ENCODE assay signal across 8 cellular contexts in genomic region chr16:57999971-58000705, GRCh38. TPM values are rescaled to one million over a fixed set of nuclear protein-coding genes. Genes with fewer than 3 reads are reported as not detected.
DNase-seq lines count a peak whose midpoint lies in the region; ATAC-seq and TF ChIP-seq lines count a peak whose summit lies in the region.

Gene ZNF319 (minus strand): TSS chr16:58000672. CDS start chr16:57998265, 2,407 bp downstream.

- no peaks in the 10 kb centered on the region for H3K27me3 ChIP-seq in SJSA1 (replicated peaks)
- no peaks in the 10 kb centered on the region for H3K27me3 ChIP-seq in ectodermal cell (ENCODE audit: control insufficient read depth, insufficient read depth, low read length, poor library complexity, severe bottlenecking)
- no peaks in the 10 kb centered on the region for H3K27me3 ChIP-seq in uterus

- peak within 1 kb of the TSS; percentile 96 for H3K4me3 Mint-ChIP-seq in activated CD4-positive, alpha-beta T cell treated with anti-CD3 and anti-CD28 coated beads, Interleukin-2, amount 10 ng/mL, durations not matched to agents 24 days and 14 days

- peak in 1 of 2 donors; percentile 28 for TF ChIP-seq POLR2A in uterus (IDR thresholded peaks at IDR 0.05)

- ATAC-seq in HG02840 (IDR thresholded peaks at IDR 0.05; ENCODE audit: low FRiP score, unreplicated experiment): peak; percentile 19

- peak within 1 kb of the TSS; percentile 89 for H3K4me3 ChIP-seq in SJSA1
- peak within 1 kb of the TSS; percentile 78 for H3K4me3 ChIP-seq in ectodermal cell (ENCODE audit: insufficient read depth, low read depth, low read length)
- peak within 1 kb of the TSS; percentile 52 to 60 for H3K4me3 ChIP-seq in uterus

- H3K27ac ChIP-seq in SJSA1 (peak within 1 kb of the TSS; percentile 60), ectodermal cell (ENCODE audit: insufficient read depth, low read depth, low read length, poor library complexity, severe bottlenecking) (no peak within 1 kb of the TSS), uterus (peak within 1 kb of the TSS; percentile 87)

- H3K9me3 ChIP-seq in SJSA1 (replicated peaks): no peaks in the 10 kb centered on the region
- H3K9me3 ChIP-seq in ectodermal cell (ENCODE audit: control insufficient read depth, low read length): no peaks in the 10 kb centered on the region
- H3K9me3 ChIP-seq in uterus: no peaks in the 10 kb centered on the region

- intact Hi-C loops in activated CD4-positive, alpha-beta T cell treated with anti-CD3 and anti-CD28 coated beads, Interleukin-2, amount 10 ng/mL, durations not matched to agents 24 days and 14 days (cut with micrococcal nuclease): loop anchor here (1.0 to 5.0 kb wide), 6 partner anchors 101 to 265 kb away; partner anchors contain the start of genes CFAP20 and KATNB1
- intact Hi-C loops in uterus (cut with DNase I; ENCODE audit: low total_unique reads): loop anchor here (5.0 kb wide), 2 partner anchors 98 to 243 kb away; no protein-coding TSS in a partner anchor

- TF ChIP-seq CTCF in uterus (IDR thresholded peaks at IDR 0.05): no peak

- peaks cover 64% of the 10 kb centered on the region for H3K36me3 ChIP-seq in SJSA1
- peaks cover 7% of the 10 kb centered on the region for H3K36me3 ChIP-seq in ectodermal cell (ENCODE audit: control insufficient read depth, insufficient read depth, low read length)
- H3K36me3 ChIP-seq in uterus: no peaks in the 10 kb centered on the region

- no peaks in the 10 kb centered on the region for H3K27me3 Mint-ChIP-seq in activated CD4-positive, alpha-beta T cell treated with anti-CD3 and anti-CD28 coated beads, Interleukin-2, amount 10 ng/mL, durations not matched to agents 24 days and 14 days

- H3K36me3 Mint-ChIP-seq in activated CD4-positive, alpha-beta T cell treated with anti-CD3 and anti-CD28 coated beads, Interleukin-2, amount 10 ng/mL, durations not matched to agents 24 days and 14 days (ENCODE audit: low read depth): peaks cover 41% of the 10 kb centered on the region

- H3K9me3 Mint-ChIP-seq in activated CD4-positive, alpha-beta T cell treated with anti-CD3 and anti-CD28 coated beads, Interleukin-2, amount 10 ng/mL, durations not matched to agents 24 days and 14 days: no peaks in the 10 kb centered on the region

- H3K4me1 ChIP-seq in SJSA1 (replicated peaks): peaks cover 33% of the 10 kb centered on the region
- H3K4me1 ChIP-seq in ectodermal cell (ENCODE audit: control insufficient read depth, insufficient read depth, low read length): peaks cover 10% of the 10 kb centered on the region
- no peaks in the 10 kb centered on the region for H3K4me1 ChIP-seq in uterus

- DNase-seq in activated CD4-positive, alpha-beta T cell treated with anti-CD3 and anti-CD28 coated beads, Interleukin-2, amount 10 ng/mL, durations not matched to agents 24 days and 14 days: no peak
- no peak for DNase-seq in activated CD4-positive, alpha-beta T cell treated with anti-CD3 and anti-CD28 coated beads, Interleukin-2, amount 50 U/mL, for 4 hours
- DNase-seq in SJSA1 (ENCODE audit: low read depth in 1 of 2, low spot score in 2 of 2): peak in 1 of 2 experiments; percentile 24
- DNase-seq in mucosa of gallbladder (ENCODE audit: low spot score): no peak
- no peak for DNase-seq in uterus
- DNase-seq in GF-D8 (lab: John Stamatoyannopoulos, UW): no peak

- peaks cover 41% of the 10 kb centered on the region for H3K4me1 Mint-ChIP-seq in activated CD4-positive, alpha-beta T cell treated with anti-CD3 and anti-CD28 coated beads, Interleukin-2, amount 10 ng/mL, durations not matched to agents 24 days and 14 days

- 1% methylated on average over 95 of the region's 95 CpGs for WGBS in ectodermal cell, 2 experiments

- H3K27ac Mint-ChIP-seq in activated CD4-positive, alpha-beta T cell treated with anti-CD3 and anti-CD28 coated beads, Interleukin-2, amount 10 ng/mL, durations not matched to agents 24 days and 14 days: peak within 1 kb of the TSS; percentile 89

RNA-seq across cellular contexts. Expression of gene ZNF319, which starts in this region (rescaled TPM):
- total RNA-seq in activated CD4-positive, alpha-beta T cell treated with anti-CD3 and anti-CD28 coated beads, Interleukin-2, amount 10 ng/mL, durations not matched to agents 24 days and 14 days: 8.0 and 8.3 TPM in 2 replicates
- 1.5 and 4.3 TPM in 2 replicates for total RNA-seq in SJSA1 (2014; rRNA removed; shearing (Covaris generic))
- polyA plus RNA-seq in ectodermal cell (2013, experiment 1 of 4): 7.4 TPM
- polyA plus RNA-seq in ectodermal cell (2013, experiment 2 of 4): 9.0 TPM
- 7.2 TPM for polyA plus RNA-seq in ectodermal cell (2013, experiment 3 of 4)
- polyA plus RNA-seq in ectodermal cell (2013, experiment 4 of 4): 7.1 TPM
- 12.1 TPM for total RNA-seq in mucosa of gallbladder
- total RNA-seq in uterus: 10 to 100 TPM in 1 of 4 donors, 1 to 10 TPM in 3; 5.4 to 11.5 (median 6.9) TPM
